Comparison of ENCODE assay signal across 9 cellular contexts in genomic region chr11:133064152-133064877, GRCh38.
DNase-seq lines count a peak whose midpoint lies in the region; ATAC-seq and TF ChIP-seq lines count a peak whose summit lies in the region.
"Had no signal": no experiment of that assay in that cellular context is flagged by ENCODE, and none has a peak within 500 bp of the region (broad histone marks: within the 10 kb centered on the region; RNA-seq: fewer than 3 reads in every experiment).

No MANE protein-coding gene starts in this region.

- CTCF ChIA-PET in activated CD4-positive, alpha-beta T cell treated with anti-CD3 and anti-CD28 coated beads for 36 hours (lab: Charles Lee) = interaction anchor here (0.6 to 1.7 kb wide), 4 partner anchors 11 to 782 kb away, joined by 3 read pairs; no protein-coding TSS in a partner anchor

- H3K36me3 Mint-ChIP-seq in activated CD4-positive, alpha-beta T cell treated with anti-CD3 and anti-CD28 coated beads for 36 hours (ENCODE audit: low read depth) = no peaks in the 10 kb centered on the region

- H3K9ac ChIP-seq in liver (ENCODE audit: low read depth in 1 of 2, low read length in 2 of 2) = peak overlapping the region; percentile 64 to 76

- peaks cover 29% of the 10 kb centered on the region for H3K27me3 Mint-ChIP-seq in activated CD4-positive, alpha-beta T cell treated with anti-CD3 and anti-CD28 coated beads for 36 hours

- intact Hi-C loops in activated CD4-positive, alpha-beta T cell treated with anti-CD3 and anti-CD28 coated beads for 36 hours (cut with DNase I, micrococcal nuclease) = no loop called here

- POLR2A ChIA-PET in activated CD4-positive, alpha-beta T cell treated with anti-CD3 and anti-CD28 coated beads for 36 hours (lab: Charles Lee) = no interaction called here

- H3K9me3 ChIP-seq in liver (ENCODE audit: control insufficient read depth in 4 of 4, low read length in 3 of 4) (no peaks in the 10 kb centered on the region), suprapubic skin (no peaks in the 10 kb centered on the region)

- TF ChIP-seq CTCF in liver (IDR thresholded peaks at IDR 0.05; ENCODE audit: low read depth, low read length, missing input control) = peak; percentile 74
- TF ChIP-seq CTCF in suprapubic skin (IDR thresholded peaks at IDR 0.05) = peak; percentile 3 to 36

- H3K27ac Mint-ChIP-seq in activated CD4-positive, alpha-beta T cell treated with anti-CD3 and anti-CD28 coated beads for 36 hours = no peak overlapping the region

- no peak overlapping the region for H3K4me3 Mint-ChIP-seq in activated CD4-positive, alpha-beta T cell treated with anti-CD3 and anti-CD28 coated beads for 36 hours
- H3K4me3 Mint-ChIP-seq: activated T-cell treated with anti-CD3 and anti-CD28 coated beads, Interleukin-2, amount 50 U/mL, for 4 hours had no signal

- H3K36me3 ChIP-seq in liver (ENCODE audit: control insufficient read depth in 4 of 4, insufficient read depth in 3 of 4, low read depth in 1 of 4, low read length in 3 of 4) (no peaks in the 10 kb centered on the region), suprapubic skin (no peaks in the 10 kb centered on the region)

- DNase-seq in activated CD4-positive, alpha-beta T cell treated with anti-CD3 and anti-CD28 coated beads for 36 hours = peak; percentile 39
- no peak for DNase-seq in activated CD4-positive, alpha-beta T cell treated with anti-CD3 and anti-CD28 coated beads, Interleukin-2, amount 50 U/mL, for 1 hour
- peak; percentile 86 for DNase-seq in NCI-H748 (lab: John Stamatoyannopoulos, UW; ENCODE audit: unreplicated experiment)
- DNase-seq in dermis microvascular lymphatic vessel endothelial cell (ENCODE audit: low read depth in 2 of 2) = peak; percentile 42 to 70
- DNase-seq in suprapubic skin (ENCODE audit: low spot score in 2 of 2) = peak; percentile 80 to 85
- DNase-seq: activated T-cell treated with anti-CD3 and anti-CD28 coated beads, Interleukin-2, amount 50 U/mL, for 4 hours had no signal

- H3K4me1 Mint-ChIP-seq in activated CD4-positive, alpha-beta T cell treated with anti-CD3 and anti-CD28 coated beads for 36 hours = no peaks in the 10 kb centered on the region

- H3K27me3 ChIP-seq in liver (ENCODE audit: control insufficient read depth in 4 of 4, insufficient read depth in 4 of 4, low read length in 3 of 4) (no peaks in the 10 kb centered on the region), suprapubic skin (peaks cover 6% of the 10 kb centered on the region)

- TF ChIP-seq POLR2A in suprapubic skin (IDR thresholded peaks at IDR 0.05) = no peak

- TF ChIP-seq EP300 in suprapubic skin (IDR thresholded peaks at IDR 0.05) = no peak

- H3K4me1 ChIP-seq in liver (ENCODE audit: control insufficient read depth in 4 of 4, insufficient read depth in 4 of 4, low read length in 3 of 4) (peaks cover 0 to 5% (median 4%) of the 10 kb centered on the region in 4 donors), suprapubic skin (peaks cover 7% of the 10 kb centered on the region)

- no peaks in the 10 kb centered on the region for H3K9me3 Mint-ChIP-seq in activated CD4-positive, alpha-beta T cell treated with anti-CD3 and anti-CD28 coated beads for 36 hours (ENCODE audit: low read depth)
- H3K9me3 Mint-ChIP-seq: activated T-cell treated with anti-CD3 and anti-CD28 coated beads, Interleukin-2, amount 50 U/mL, for 4 hours had no signal

- H3K27ac ChIP-seq in liver (ENCODE audit: low read depth in 1 of 2, low read length in 2 of 2) (peak overlapping the region; percentile 76 to 82), suprapubic skin (peak overlapping the region; percentile 30)

- 2% methylated on average over 44 of the region's 44 CpGs for WGBS in liver
- WGBS in suprapubic skin = under 1% methylated on average over 23 of the region's 44 CpGs

- no peak for ATAC-seq in activated CD4-positive, alpha-beta T cell treated with anti-CD3 and anti-CD28 coated beads for 36 hours
- ATAC-seq in HG03095 (IDR thresholded peaks at IDR 0.05; ENCODE audit: unreplicated experiment) (no peak), GM21825 (IDR thresholded peaks at IDR 0.05; ENCODE audit: unreplicated experiment) (no peak)

- TF ChIP-seq RAD21 in liver (IDR thresholded peaks at IDR 0.05) = peak; percentile 80 to 81

- peak overlapping the region; percentile 65 to 83 (median 69) for H3K4me3 ChIP-seq in liver (ENCODE audit: low read depth in 1 of 3, low read length in 3 of 3)
- peak overlapping the region; percentile 53 for H3K4me3 ChIP-seq in suprapubic skin

TF ChIP-seq in liver, 16 proteins besides CTCF, POLR2A, EP300 and RAD21:
- no peak for TF ChIP-seq HNF4G (IDR thresholded peaks at IDR 0.05)
- peak in 1 of 2 donors; percentile 30 for TF ChIP-seq HNF4A (conservative IDR thresholded peaks at IDR 0.05)
- TF ChIP-seq EGR1 (IDR thresholded peaks at IDR 0.05; ENCODE audit: low read depth in 2 of 2) = no peak
- TF ChIP-seq JUND (IDR thresholded peaks at IDR 0.05) = no peak
- TF ChIP-seq GABPA (IDR thresholded peaks at IDR 0.05 in 1 of 2, conservative IDR thresholded peaks at IDR 0.05 in 1 of 2) = peak; percentile 91 to 96
- TF ChIP-seq SP1 (IDR thresholded peaks at IDR 0.05) = no peak
- TF ChIP-seq ZBTB33 (IDR thresholded peaks at IDR 0.05) = no peak
- peak; percentile 77 for TF ChIP-seq YY1 (IDR thresholded peaks at IDR 0.05)
- no peak for TF ChIP-seq NR2F2 (IDR thresholded peaks at IDR 0.05)
- no peak for TF ChIP-seq FOXA1 (IDR thresholded peaks at IDR 0.05)
- no peak for TF ChIP-seq ATF3 (IDR thresholded peaks at IDR 0.05)
- TF ChIP-seq FOXA2 (IDR thresholded peaks at IDR 0.05) = no peak
- peak in 1 of 2 donors; percentile 48 for TF ChIP-seq RXRA (IDR thresholded peaks at IDR 0.05)
- TF ChIP-seq REST (IDR thresholded peaks at IDR 0.05) = no peak
- no peak for TF ChIP-seq TAF1 (conservative IDR thresholded peaks at IDR 0.05)
- peak; percentile 60 for TF ChIP-seq MAX (IDR thresholded peaks at IDR 0.05)
